ENCODE assay signal across 29 cellular contexts in genomic region chr7:95599069-95599468, GRCh38. TPM values are rescaled to one million over a fixed set of nuclear protein-coding genes. Genes with fewer than 3 reads are reported as not detected.
DNase-seq lines count a peak whose midpoint lies in the region; ATAC-seq and TF ChIP-seq lines count a peak whose summit lies in the region.
"Had no signal": no experiment of that assay in that cellular context is flagged by ENCODE, and none has a peak within 500 bp of the region (broad histone marks: within the 10 kb centered on the region; RNA-seq: fewer than 3 reads in every experiment).

No MANE protein-coding gene starts in this region.

- POLR2A ChIA-PET in MCF 10A (lab: Yijun Ruan, JAX) = interaction anchor here (0.7 to 6.2 kb wide), 7 partner anchors 10 to 1145 kb away, joined by 3 to 61 read pairs (median 3); no protein-coding TSS in a partner anchor

- DNase-seq in MCF 10A (ENCODE audit: unreplicated experiment) = peak; percentile 48
- no peak for DNase-seq in mammary epithelial cell
- DNase-seq in dermis blood vessel endothelial cell = peak; percentile 29
- DNase-seq in right atrium auricular region (ENCODE audit: low spot score) = no peak
- DNase-seq in stimulated activated naive CD8-positive, alpha-beta T cell treated with anti-CD3 and anti-CD28 coated beads, Interleukin-15, Interleukin-2, amounts not matched to agents 100 U/mL and 50 U/mL, for 24 hours = no peak
- no peak for DNase-seq in MV-4-11 (lab: John Stamatoyannopoulos, UW)
- DNase-seq in WERI-Rb-1 = no peak
- DNase-seq: activated CD4-positive, alpha-beta memory T cell treated with anti-CD3 and anti-CD28 coated beads for 36 hours; activated CD4-positive, alpha-beta T cell treated with anti-CD3 and anti-CD28 coated beads for 1 hour; activated naive CD8-positive, alpha-beta T cell treated with anti-CD3 and anti-CD28 coated beads, Interleukin-2, amount 50 U/mL, for 24 hours; activated T-cell treated with anti-CD3 and anti-CD28 coated beads, Interleukin-2, amount 50 U/mL, for 72 hours; AML-193; CD4-positive, CD25-positive, alpha-beta regulatory T cell; EL; HFFc6; hypothalamus; NCI-H1930; NCI-H510A treated with DMSO at 0.1 percent for 48 hours; NK-92 treated with Interleukin-12 subunit alpha and Interleukin-12 subunit beta, amount 100 ng/mL, for 24 hours; SHP77; stimulated activated CD4-positive, alpha-beta T cell treated with anti-CD3 and anti-CD28 coated beads, Interleukin-4, amount 100 ng/mL, for 24 hours; T-helper 2 cell; trophoblast cell had no signal

- no peaks in the 10 kb centered on the region for H3K9me3 ChIP-seq in mammary epithelial cell (replicated peaks; ENCODE audit: insufficient read depth, low read length)
- no peaks in the 10 kb centered on the region for H3K9me3 ChIP-seq in right atrium auricular region
- no peaks in the 10 kb centered on the region for H3K9me3 ChIP-seq in WERI-Rb-1 (ENCODE audit: severe bottlenecking)

- BruUV-seq in MCF 10A (replicated peaks; lab: Mats Ljungman, UMichigan) (no TSS peak), mammary epithelial cell (replicated peaks; lab: Mats Ljungman, UMichigan) (no TSS peak)

- H3K9me3 Mint-ChIP-seq in MCF 10A (ENCODE audit: unreplicated experiment) = no peaks in the 10 kb centered on the region
- H3K9me3 Mint-ChIP-seq: activated CD4-positive, alpha-beta memory T cell treated with anti-CD3 and anti-CD28 coated beads for 36 hours; activated naive CD8-positive, alpha-beta T cell treated with anti-CD3 and anti-CD28 coated beads, Interleukin-2, amount 50 U/mL, for 24 hours; central memory CD8-positive, alpha-beta T cell; dendritic cell treated with granulocyte-macrophage colony-stimulating factor and Interleukin-4, amounts not matched to agents 40 ng/mL and 50 ng/mL, for 4 days; GM23338; HFFc6; neural progenitor cell had no signal

- no peak overlapping the region for H3K27ac ChIP-seq in mammary epithelial cell (ENCODE audit: insufficient read depth, low read depth, low read length)
- peak overlapping the region; percentile 47 to 100 for H3K27ac ChIP-seq in right atrium auricular region
- H3K27ac ChIP-seq in urinary bladder (ENCODE audit: low read depth) = peak overlapping the region; percentile 23
- no peak overlapping the region for H3K27ac ChIP-seq in WERI-Rb-1
- H3K27ac ChIP-seq: neural progenitor cell had no signal

- no peaks in the 10 kb centered on the region for H3K27me3 Mint-ChIP-seq in MCF 10A (ENCODE audit: insufficient read depth, unreplicated experiment)
- H3K27me3 Mint-ChIP-seq: dendritic cell treated with granulocyte-macrophage colony-stimulating factor and Interleukin-4, amounts not matched to agents 40 ng/mL and 50 ng/mL, for 4 days had no signal

- no peak overlapping the region for H3K9ac ChIP-seq in mammary epithelial cell (ENCODE audit: insufficient read depth, low read length)
- H3K9ac ChIP-seq: neural progenitor cell had no signal

- CTCF ChIA-PET in MCF 10A (lab: Yijun Ruan, JAX) = interaction anchor here (0.6 to 6.9 kb wide), 5 partner anchors 37 to 89 kb away, joined by 3 to 73 read pairs (median 4); no protein-coding TSS in a partner anchor
- CTCF ChIA-PET in mammary epithelial cell (lab: Charles Lee; ENCODE audit: low non-redundant PET) = no interaction called here

- H3K4me1 Mint-ChIP-seq in MCF 10A (ENCODE audit: insufficient read depth, unreplicated experiment) = peaks cover 13% of the 10 kb centered on the region
- H3K4me1 Mint-ChIP-seq: central memory CD8-positive, alpha-beta T cell had no signal

- no peak for ATAC-seq in stimulated activated naive CD8-positive, alpha-beta T cell treated with anti-CD3 and anti-CD28 coated beads, Interleukin-15, Interleukin-2, amounts not matched to agents 100 U/mL and 50 U/mL, for 24 hours
- ATAC-seq: activated naive CD8-positive, alpha-beta T cell treated with anti-CD3 and anti-CD28 coated beads, Interleukin-2, amount 50 U/mL, for 24 hours; activated T-cell treated with anti-CD3 and anti-CD28 coated beads, Interleukin-2, amount 50 U/mL, for 72 hours; GM23338; sciatic nerve had no signal

- in situ Hi-C loops in mammary epithelial cell (cut with MboI; ENCODE audit: low sequenced_read_pairs in 2 of 2) = no loop called here

- intact Hi-C loops in MCF 10A (cut with micrococcal nuclease) = no loop called here
- intact Hi-C loops in mammary epithelial cell (cut with micrococcal nuclease) = no loop called here

- H3K4me3 Mint-ChIP-seq in MCF 10A (ENCODE audit: unreplicated experiment) = no peak overlapping the region
- H3K4me3 Mint-ChIP-seq: activated CD4-positive, alpha-beta memory T cell treated with anti-CD3 and anti-CD28 coated beads for 36 hours; activated naive CD8-positive, alpha-beta T cell treated with anti-CD3 and anti-CD28 coated beads, Interleukin-2, amount 50 U/mL, for 24 hours; activated T-cell treated with anti-CD3 and anti-CD28 coated beads, Interleukin-2, amount 50 U/mL, for 72 hours; CD4-positive, CD25-positive, alpha-beta regulatory T cell; central memory CD8-positive, alpha-beta T cell; dendritic cell treated with granulocyte-macrophage colony-stimulating factor and Interleukin-4, amounts not matched to agents 40 ng/mL and 50 ng/mL, for 4 days; GM23338; HFFc6; neural progenitor cell had no signal

- H4K20me1 ChIP-seq in mammary epithelial cell (ENCODE audit: insufficient read depth, low read length) = no peaks in the 10 kb centered on the region

- H3K79me2 ChIP-seq in mammary epithelial cell (ENCODE audit: insufficient read depth, low read length) = no peaks in the 10 kb centered on the region

- TF ChIP-seq CTCF in MCF 10A (IDR thresholded peaks at IDR 0.05; ENCODE audit: unreplicated experiment) (no peak), mammary epithelial cell (conservative IDR thresholded peaks at IDR 0.05 in 1 of 2, IDR thresholded peaks at IDR 0.05 in 1 of 2; ENCODE audit: extremely low read depth in 1 of 2, insufficient read depth in 1 of 2, low read depth in 1 of 2, low read length in 2 of 2) (no peak), right atrium auricular region (IDR thresholded peaks at IDR 0.05) (no peak), WERI-Rb-1 (IDR thresholded peaks at IDR 0.05; ENCODE audit: low read depth, low read length) (no peak)

- no peak overlapping the region for H3K4me2 ChIP-seq in mammary epithelial cell (ENCODE audit: insufficient read depth, low read depth, low read length)
- H3K4me2 ChIP-seq: GM23338, neural progenitor cell had no signal

- peaks cover 9% of the 10 kb centered on the region for H3K4me1 ChIP-seq in mammary epithelial cell (ENCODE audit: insufficient read depth, low read length)
- peaks cover 0 to 31% of the 10 kb centered on the region in 2 donors for H3K4me1 ChIP-seq in right atrium auricular region
- peaks cover 1% of the 10 kb centered on the region for H3K4me1 ChIP-seq in urinary bladder (ENCODE audit: insufficient read depth)
- H3K4me1 ChIP-seq: neural progenitor cell had no signal

- dilution Hi-C loops in mammary epithelial cell (cut with HindIII; ENCODE audit: low sequenced_read_pairs) = no loop called here

- H3K4me3 ChIP-seq in mammary epithelial cell (replicated peaks in 1 of 3; ENCODE audit: insufficient read depth in 1 of 3, low read depth in 2 of 3, low read length in 3 of 3) (no peak overlapping the region), right atrium auricular region (no peak overlapping the region), urinary bladder (ENCODE audit: low read depth, low read length) (no peak overlapping the region), WERI-Rb-1 (ENCODE audit: low read depth, low read length) (no peak overlapping the region)
- H3K4me3 ChIP-seq: GM23338, neural progenitor cell had no signal

- H2AFZ ChIP-seq in mammary epithelial cell (ENCODE audit: low read depth, low read length) = no peak overlapping the region
- H2AFZ ChIP-seq: GM23338, neural progenitor cell had no signal

- no peak overlapping the region for H3K27ac Mint-ChIP-seq in MCF 10A (ENCODE audit: low read depth, unreplicated experiment)
- H3K27ac Mint-ChIP-seq: activated CD4-positive, alpha-beta memory T cell treated with anti-CD3 and anti-CD28 coated beads for 36 hours; activated naive CD8-positive, alpha-beta T cell treated with anti-CD3 and anti-CD28 coated beads, Interleukin-2, amount 50 U/mL, for 24 hours; activated T-cell treated with anti-CD3 and anti-CD28 coated beads, Interleukin-2, amount 50 U/mL, for 72 hours; CD4-positive, CD25-positive, alpha-beta regulatory T cell; dendritic cell treated with granulocyte-macrophage colony-stimulating factor and Interleukin-4, amounts not matched to agents 40 ng/mL and 50 ng/mL, for 4 days; GM23338; HFFc6; neural progenitor cell had no signal

- H3K36me3 ChIP-seq in mammary epithelial cell (ENCODE audit: insufficient read depth, low read length) = no peaks in the 10 kb centered on the region
- peaks cover 22% of the 10 kb centered on the region for H3K36me3 ChIP-seq in right atrium auricular region
- H3K36me3 ChIP-seq in urinary bladder (ENCODE audit: insufficient read depth) = no peaks in the 10 kb centered on the region
- no peaks in the 10 kb centered on the region for H3K36me3 ChIP-seq in WERI-Rb-1
- H3K36me3 ChIP-seq: neural progenitor cell had no signal

- H3K27me3 ChIP-seq in mammary epithelial cell (ENCODE audit: insufficient read depth, low read length) = peaks cover 10% of the 10 kb centered on the region
- H3K27me3 ChIP-seq in right atrium auricular region = no peaks in the 10 kb centered on the region
- H3K27me3 ChIP-seq in WERI-Rb-1 (ENCODE audit: insufficient read depth, low read depth, severe bottlenecking) = peaks cover 29% of the 10 kb centered on the region

- peaks cover 8% of the 10 kb centered on the region for H3K36me3 Mint-ChIP-seq in MCF 10A (ENCODE audit: insufficient read depth, unreplicated experiment)
- H3K36me3 Mint-ChIP-seq: activated CD4-positive, alpha-beta memory T cell treated with anti-CD3 and anti-CD28 coated beads for 36 hours; CD4-positive, CD25-positive, alpha-beta regulatory T cell; neural progenitor cell had no signal

RNA-seq across cellular contexts. Expression of gene PDK4, which starts 2.8 kb away (rescaled TPM):
- total RNA-seq in MCF 10A (2022) (1.2 and 1.3 TPM in 2 replicates), mammary epithelial cell (1 to 10 TPM in 1 of 2 donors, not detected in 1; 1.8 TPM), dermis blood vessel endothelial cell (88.9 and 105 TPM in 2 replicates), right atrium auricular region (100 to 1,000 TPM; 337 to 712 TPM), urinary bladder (16.4 TPM)
- polyA plus RNA-seq in mammary epithelial cell (not detected), urinary bladder (183 TPM)
- polyA minus RNA-seq in mammary epithelial cell = not detected
- total RNA-seq: activated CD4-positive, alpha-beta memory T cell treated with anti-CD3 and anti-CD28 coated beads for 36 hours; activated T-cell treated with anti-CD3 and anti-CD28 coated beads, Interleukin-2, amount 50 U/mL, for 72 hours; CD4-positive, CD25-positive, alpha-beta regulatory T cell; GM23338; HFFc6 had no signal
- polyA plus RNA-seq: CD4-positive, CD25-positive, alpha-beta regulatory T cell had no signal

Comparison
In these comparisons a context has a peak if more than half of its experiments do, and no peak if none do; other contexts are left out.
1. DNase-seq: peak in MCF 10A (single experiment) and dermis blood vessel endothelial cell (single experiment); none in mammary epithelial cell (single experiment), right atrium auricular region (single experiment), stimulated activated naive CD8-positive, alpha-beta T cell treated with anti-CD3 and anti-CD28 coated beads, Interleukin-15, Interleukin-2, amounts not matched to agents 100 U/mL and 50 U/mL, for 24 hours (single experiment), MV-4-11 (single experiment) and WERI-Rb-1 (single experiment).
2. H3K27ac ChIP-seq: peak in right atrium auricular region (2 of 2) and urinary bladder (single experiment); none in mammary epithelial cell (single experiment) and WERI-Rb-1 (single experiment).